Comparison of ENCODE assay signal across 14 cellular contexts in genomic region chr5:79806741-79807140, GRCh38.
DNase-seq lines count a peak whose midpoint lies in the region; ATAC-seq and TF ChIP-seq lines count a peak whose summit lies in the region.
"Had no signal": no experiment of that assay in that cellular context is flagged by ENCODE, and none has a peak within 500 bp of the region (broad histone marks: within the 10 kb centered on the region; RNA-seq: fewer than 3 reads in every experiment).

No MANE protein-coding gene starts in this region.

- no peaks in the 10 kb centered on the region for H3K9me2 ChIP-seq in Loucy (replicated peaks; ENCODE audit: low read depth, low read length)

- H3K9me3 ChIP-seq in BLaER1 (no peaks in the 10 kb centered on the region), Loucy (ENCODE audit: insufficient read depth, low read depth, low read length) (no peaks in the 10 kb centered on the region)
- H3K9me3 ChIP-seq: adrenal gland, HAP-1, vagina had no signal

- no peak overlapping the region for H3K27ac ChIP-seq in BLaER1
- H3K27ac ChIP-seq: adrenal gland, vagina had no signal

- DNase-seq in cerebellar cortex (ENCODE audit: low spot score) (peak; percentile 15), medulla oblongata (ENCODE audit: extremely low spot score) (peak; percentile 82), NCI-H524 (lab: John Stamatoyannopoulos, UW) (no peak)
- DNase-seq in activated CD4-positive, alpha-beta T cell treated with anti-CD3 and anti-CD28 coated beads for 1 hour, result no peak
- DNase-seq: adrenal gland, endodermal cell, NCI-H69, T-helper 1 cell had no signal

- H3K27me3 ChIP-seq in BLaER1 (no peaks in the 10 kb centered on the region), Loucy (ENCODE audit: insufficient read depth, low read length, poor library complexity, severe bottlenecking) (no peaks in the 10 kb centered on the region)
- H3K27me3 ChIP-seq: adrenal gland, vagina had no signal

- H3F3A ChIP-seq in Loucy (ENCODE audit: low read depth), result no peaks in the 10 kb centered on the region

- TF ChIP-seq CTCF in Loucy (conservative IDR thresholded peaks at IDR 0.05; ENCODE audit: low read length), result no peak

- peak overlapping the region; percentile 89 for H2AFZ ChIP-seq in Loucy (ENCODE audit: low read length)

- no peaks in the 10 kb centered on the region for H3K79me2 ChIP-seq in Loucy (ENCODE audit: insufficient read depth, low read length)

- no peak overlapping the region for H3K4me3 ChIP-seq in BLaER1
- no peak overlapping the region for H3K4me3 ChIP-seq in Loucy (ENCODE audit: low read length, poor library complexity, severe bottlenecking)
- H3K4me3 ChIP-seq: adrenal gland, HAP-1, vagina had no signal

- ATAC-seq in activated CD4-positive, CD25-positive, alpha-beta regulatory T cell treated with anti-CD3 and anti-CD28 coated beads, Interleukin-2, amount 50 U/mL, for 24 hours, result no peak
- ATAC-seq in GM19395 (IDR thresholded peaks at IDR 0.05; ENCODE audit: unreplicated experiment), result no peak

- H3K9ac ChIP-seq in BLaER1 (no peak overlapping the region), Loucy (ENCODE audit: low read depth, low read length, poor library complexity, severe bottlenecking) (no peak overlapping the region)

- peaks cover 37% of the 10 kb centered on the region for H3K4me1 ChIP-seq in BLaER1
- H3K4me1 ChIP-seq in Loucy (ENCODE audit: insufficient read depth, low read length, poor library complexity, severe bottlenecking), result peaks cover 16% of the 10 kb centered on the region
- H3K4me1 ChIP-seq: adrenal gland, HAP-1, vagina had no signal

- no peaks in the 10 kb centered on the region for H4K20me1 ChIP-seq in BLaER1
- H4K20me1 ChIP-seq in Loucy (ENCODE audit: insufficient read depth, low read length, poor library complexity, severe bottlenecking), result no peaks in the 10 kb centered on the region

- H3K4me2 ChIP-seq in BLaER1 (peak overlapping the region; percentile 13; the same call in 1 of the 2 replicates), Loucy (ENCODE audit: low read depth, low read length, poor library complexity, severe bottlenecking) (no peak overlapping the region)

- no peaks in the 10 kb centered on the region for H3K36me3 ChIP-seq in BLaER1
- no peaks in the 10 kb centered on the region for H3K36me3 ChIP-seq in Loucy (ENCODE audit: insufficient read depth, low read length)
- H3K36me3 ChIP-seq: adrenal gland, HAP-1, vagina had no signal

Comparison
In these comparisons a context has a peak if more than half of its experiments do, and no peak if none do; other contexts are left out.
1. DNase-seq: peak in cerebellar cortex (single experiment) and medulla oblongata (single experiment); none in activated CD4-positive, alpha-beta T cell treated with anti-CD3 and anti-CD28 coated beads for 1 hour (single experiment) and NCI-H524 (0 of 2).